8 cellular contexts compared by ENCODE assay signal in the genomic region with DNA sequence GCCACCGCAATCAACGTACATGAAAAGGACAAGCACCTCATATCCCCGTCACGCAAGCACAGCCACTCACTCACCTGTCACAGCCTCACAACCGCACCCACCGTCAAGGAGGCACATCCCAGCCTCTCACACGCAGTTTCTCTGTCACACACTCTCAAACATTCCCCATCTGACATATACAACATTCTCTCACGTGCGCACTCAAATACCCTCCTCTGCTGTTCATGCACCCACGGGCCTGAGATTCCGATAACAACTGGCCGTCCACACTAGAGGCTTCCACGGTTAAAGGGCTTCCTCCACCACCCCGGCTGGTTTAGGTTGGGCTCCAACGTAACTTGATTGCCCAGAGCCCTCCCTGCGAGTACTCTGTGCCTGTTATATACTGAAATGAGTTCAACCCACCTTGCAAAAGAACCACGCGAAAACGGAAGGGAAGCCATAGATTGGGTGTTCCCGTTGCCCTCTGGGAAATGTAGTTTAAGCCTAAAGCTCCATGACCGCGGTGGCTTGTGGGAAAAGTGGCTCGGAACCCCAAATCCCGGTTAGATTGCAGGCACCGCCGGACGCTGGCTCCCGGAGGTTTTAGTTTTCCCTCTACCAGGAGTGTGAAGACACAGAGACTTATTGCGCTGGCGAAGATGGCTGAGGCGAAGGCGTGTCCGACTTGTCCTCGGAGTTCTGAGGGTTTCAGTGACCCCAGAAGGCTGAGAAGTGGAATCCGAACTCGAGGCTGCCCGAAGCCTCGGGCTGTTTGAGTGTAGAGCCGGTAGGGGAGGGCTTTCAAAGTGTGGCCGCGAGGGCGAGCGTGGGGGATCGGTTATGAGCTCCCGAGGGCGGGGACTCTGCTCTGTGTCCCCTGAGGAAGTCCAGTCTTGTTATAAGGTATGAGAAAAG. TPM values are rescaled to one million over a fixed set of nuclear protein-coding genes. Genes with fewer than 3 reads are reported as not detected.
A peak's percentile ranks its signal among the peaks of the same experiment; 100 is the strongest.
DNase-seq lines count a peak whose midpoint lies in the region; ATAC-seq, FAIRE-seq and TF ChIP-seq lines count a peak whose summit lies in the region.

ZNF573 (minus strand) TSS at position 448 of the 897 bp plus-strand sequence. CDS start 5,857 bp downstream, outside the sequence.

- peak within 1 kb of the TSS; percentile 77 for H3K4me3 ChIP-seq in BLaER1
- H3K4me3 ChIP-seq in HepG2 (replicated peaks in 1 of 3; ENCODE audit: insufficient read depth in 1 of 3, low read depth in 2 of 3, low read length in 3 of 3), result peak within 1 kb of the TSS; percentile 94 to 96 (median 96)

- in situ Hi-C loops in HepG2 (cut with HindIII; ENCODE audit: extremely low pct_ligation_motif_present, low pct_unique_long_range_greater_than_20kb), result no loop called here

- under 1% methylated on average over 37 of the region's 46 CpGs for WGBS in HepG2 (ENCODE audit: low lambda C conversion rate)

- TF ChIP-seq EP300 in HepG2 (IDR thresholded peaks at IDR 0.05; ENCODE audit: low read depth in 2 of 2, low read length in 2 of 2) (peak in 1 of 2 experiments; percentile 11; a peak in 1 of 4 replicates), HepG2 (CRISPR knock-in tag; IDR thresholded peaks at IDR 0.05; ENCODE audit: borderline replicate concordance) (no peak)

- peaks cover 22% of the 10 kb centered on the region for H3K36me3 ChIP-seq in BLaER1
- no peaks in the 10 kb centered on the region for H3K36me3 ChIP-seq in HepG2 (replicated peaks in 1 of 2; ENCODE audit: control insufficient read depth in 1 of 2, insufficient read depth in 2 of 2, low read length in 2 of 2)

- H3K9me3 ChIP-seq in BLaER1, result peaks cover 63% of the 10 kb centered on the region
- no peaks in the 10 kb centered on the region for H3K9me3 ChIP-seq in HepG2 (ENCODE audit: low read length)

- peak; percentile 98 for FAIRE-seq in HepG2 (lab: Jason Lieb, UNC)

- intact Hi-C loops in HepG2 (cut with micrococcal nuclease; ENCODE audit: unreplicated experiment), result loop anchor here (1.0 kb wide), 3 partner anchors 60 to 124 kb away; partner anchors contain the start of genes ZFP30 and ZNF607

- H3K27ac ChIP-seq in BLaER1 (peak within 1 kb of the TSS; percentile 77), HepG2 (ENCODE audit: extremely low read length, insufficient read depth, low read length) (peak within 1 kb of the TSS; percentile 86)

- ATAC-seq in HG03469 (IDR thresholded peaks at IDR 0.05; ENCODE audit: unreplicated experiment) (peak; percentile 51), HepG2 (peak; percentile 96)

- no peak for TF ChIP-seq RAD21 in HepG2 (CRISPR knock-in tag; IDR thresholded peaks at IDR 0.05)

- H3K79me2 ChIP-seq in HepG2 (ENCODE audit: insufficient read depth, low read length), result peaks cover 2% of the 10 kb centered on the region

- TSS peak; percentile 82 for BruUV-seq in HepG2 (replicated peaks; lab: Mats Ljungman, UMichigan)

- H2AFZ ChIP-seq in HepG2 (ENCODE audit: low read length), result peak within 1 kb of the TSS; percentile 96

- TF ChIP-seq CTCF in HepG2 (CRISPR knock-in tag; IDR thresholded peaks at IDR 0.05), result no peak

- POLR2A ChIA-PET in HepG2 (lab: Yijun Ruan, JAX), result interaction anchor here (0.7 to 1.8 kb wide), 16 partner anchors 60 to 1565 kb away, joined by 3 to 13 read pairs (median 4); partner anchors contain the start of genes FAM98C, SIPA1L3, WDR87 and ZFP30

- H3K27me3 ChIP-seq in BLaER1, result no peaks in the 10 kb centered on the region
- no peaks in the 10 kb centered on the region; a peak in 1 of 5 replicates for H3K27me3 ChIP-seq in HepG2 (ENCODE audit: control insufficient read depth in 1 of 2, insufficient read depth in 2 of 2, low read length in 2 of 2)

- H3K9ac ChIP-seq in BLaER1 (peak within 1 kb of the TSS; percentile 87), HepG2 (ENCODE audit: insufficient read depth, low read depth, low read length) (peak within 1 kb of the TSS; percentile 86)

- H4K20me1 ChIP-seq in BLaER1 (no peaks in the 10 kb centered on the region), HepG2 (ENCODE audit: insufficient read depth, low read length) (no peaks in the 10 kb centered on the region)

- DNase-seq in GM19240 (ENCODE audit: insufficient read length, low spot score) (peak; percentile 79), NCI-H748 (lab: John Stamatoyannopoulos, UW; ENCODE audit: unreplicated experiment) (peak; percentile 94), dermis microvascular lymphatic vessel endothelial cell (ENCODE audit: low read depth in 2 of 2) (peak; percentile 85 to 90), HepG2 (ENCODE audit: low spot score) (peak; percentile 88)
- peak; percentile 56 to 82 for DNase-seq in activated CD4-positive, alpha-beta T cell treated with anti-CD3 and anti-CD28 coated beads, Interleukin-2, amount 50 U/mL, for 24 hours (ENCODE audit: low read depth in 1 of 2, low spot score in 1 of 2)
- peak; percentile 65 to 69 for DNase-seq in stimulated activated CD4-positive, alpha-beta T cell treated with anti-CD3 and anti-CD28 coated beads, Interleukin-2, amount 100 ng/mL, for 48 hours

- H3K4me1 ChIP-seq in BLaER1, result peaks cover 14% of the 10 kb centered on the region
- no peaks in the 10 kb centered on the region for H3K4me1 ChIP-seq in HepG2 (ENCODE audit: insufficient read depth, low read length)

- peak within 1 kb of the TSS; percentile 76 for H3K4me2 ChIP-seq in BLaER1
- H3K4me2 ChIP-seq in HepG2 (ENCODE audit: low read depth, low read length), result peak within 1 kb of the TSS; percentile 87

- CTCF ChIA-PET in HepG2 (lab: Yijun Ruan, JAX; ENCODE audit: low intra/inter-chr PET ratio, low total read pairs), result no interaction called here

- peak; percentile 69 to 84 for TF ChIP-seq POLR2A in HepG2 (IDR thresholded peaks at IDR 0.05; ENCODE audit: insufficient read depth in 1 of 2, low read depth in 2 of 2, low read length in 2 of 2)

TF ChIP-seq in HepG2, 621 proteins besides CTCF, POLR2A, EP300 and RAD21 (continues in another document):
- TF ChIP-seq HOXA7 (CRISPR knock-in tag; IDR thresholded peaks at IDR 0.05) (no peak), MTF2 (CRISPR knock-in tag; IDR thresholded peaks at IDR 0.05; ENCODE audit: borderline replicate concordance) (peak; percentile 65; the same call in 1 of the 2 replicates), DPF2 (CRISPR knock-in tag; IDR thresholded peaks at IDR 0.05; ENCODE audit: borderline replicate concordance, low read depth) (no peak)

RNA-seq across cellular contexts. Expression of gene ZNF573, which starts in this region (rescaled TPM):
- 3.1 and 3.8 TPM in 2 replicates for total RNA-seq in dermis microvascular lymphatic vessel endothelial cell
- 9.3 and 16.0 TPM in 2 replicates for total RNA-seq in HepG2 (2016; rRNA removed; fragmentation: Illumina TruSeq; extraction: Trizol)
- total RNA-seq in HepG2 (2016; cell fraction: cytosol; rRNA removed; fragmentation: Illumina TruSeq; extraction: Trizol; ENCODE audit: low read depth), result 4.3 and 4.8 TPM in 2 replicates
- total RNA-seq in HepG2 (2016; cell fraction: insoluble cytoplasmic fraction; rRNA removed; fragmentation: Illumina TruSeq; extraction: Trizol), result 9.5 and 14.7 TPM in 2 replicates
- 4.5 and 4.8 TPM in 2 replicates for total RNA-seq in HepG2 (2016; cell fraction: membrane; rRNA removed; fragmentation: Illumina TruSeq; extraction: Trizol)
- 8.8 and 10.3 TPM in 2 replicates for total RNA-seq in HepG2 (2016; cell fraction: nucleus; rRNA removed; fragmentation: Illumina TruSeq; extraction: Trizol)
- 2.1 and 3.1 TPM in 2 replicates for polyA plus RNA-seq in HepG2 (2011; rRNA removed)
- polyA plus RNA-seq in HepG2 (2011; cell fraction: cytosol; rRNA removed), result 0.62 and 15.1 TPM in 2 replicates
- 2.5 and 16.8 TPM in 2 replicates for polyA plus RNA-seq in HepG2 (2011; cell fraction: nucleus; rRNA removed)
- 1.1 and 3.0 TPM in 2 replicates for polyA plus RNA-seq in HepG2 (2012)
- polyA plus RNA-seq in HepG2 (2016; cell fraction: cytosol; fragmentation: Illumina TruSeq; extraction: Trizol; ENCODE audit: low read depth), result 0.38 and 0.58 TPM in 2 replicates
- polyA plus RNA-seq in HepG2 (2016; cell fraction: insoluble cytoplasmic fraction; fragmentation: Illumina TruSeq; extraction: Trizol; ENCODE audit: low read depth), result 2.4 and 3.1 TPM in 2 replicates
- 0.39 and 0.66 TPM in 2 replicates for polyA plus RNA-seq in HepG2 (2016; cell fraction: membrane; fragmentation: Illumina TruSeq; extraction: Trizol; ENCODE audit: low read depth)
- 1.8 and 4.6 TPM in 2 replicates for polyA plus RNA-seq in HepG2 (2016; cell fraction: nucleus; fragmentation: Illumina TruSeq; extraction: Trizol; ENCODE audit: insufficient read depth, low read depth)
- polyA minus RNA-seq in HepG2 (2011; rRNA and poly(A)+ RNA removed; ENCODE audit: low replicate concordance), result 6.8 and 11.8 TPM in 2 replicates
- polyA minus RNA-seq in HepG2 (2011; cell fraction: cytosol; rRNA and poly(A)+ RNA removed), result 4.4 and 7.3 TPM in 2 replicates
- polyA minus RNA-seq in HepG2 (2011; cell fraction: nucleus; rRNA and poly(A)+ RNA removed), result 14.3 and 20.4 TPM in 2 replicates

Comparison
In these comparisons a context has a peak if more than half of its experiments do, and no peak if none do; other contexts are left out.
1. Peak in every context shown above with its lines: DNase-seq, ATAC-seq, H3K4me3 ChIP-seq and H3K27ac ChIP-seq.